Comparison of ENCODE assay signal across 10 cellular contexts in the genomic region with DNA sequence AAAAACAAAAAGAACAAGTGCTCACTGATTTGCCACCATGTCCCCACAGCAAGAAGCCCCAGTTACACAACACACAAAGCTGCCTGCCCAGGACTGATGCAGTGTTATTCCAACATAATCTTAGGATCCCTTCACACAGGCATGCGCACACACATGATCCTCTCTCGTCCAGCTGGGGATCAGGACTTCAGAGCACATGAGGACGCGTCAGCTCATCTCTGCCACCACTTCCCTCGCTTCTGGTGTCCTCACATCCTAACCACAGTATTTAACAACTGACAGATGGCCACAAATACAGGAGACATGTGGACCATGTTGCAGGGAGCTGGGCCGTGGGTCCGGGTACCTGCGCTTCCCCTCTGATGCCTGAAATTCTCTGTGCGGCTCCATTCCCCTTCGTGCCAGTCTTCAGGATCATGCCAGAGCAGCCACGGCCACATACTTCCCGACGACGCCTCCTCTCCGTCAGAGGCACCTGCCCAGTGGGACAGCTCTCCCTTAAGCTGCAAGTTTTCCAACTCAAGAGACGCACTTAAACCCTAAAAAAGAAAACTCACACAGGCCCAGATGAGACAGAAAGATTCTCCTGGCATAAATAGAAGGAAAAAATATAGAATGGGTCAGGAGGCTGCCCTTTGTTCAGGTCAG.
DNase-seq lines count a peak whose midpoint lies in the region; ATAC-seq, FAIRE-seq and TF ChIP-seq lines count a peak whose summit lies in the region.
"Had no signal": no experiment of that assay in that cellular context is flagged by ENCODE, and none has a peak within 500 bp of the region (broad histone marks: within the 10 kb centered on the region; RNA-seq: fewer than 3 reads in every experiment).

No MANE protein-coding gene starts in this region.

- whole genome bisulfite sequencing in A549 (ENCODE audit: missing lambda C conversion rate), result 89% methylated on average over 15 of the region's 16 CpGs
- 46% methylated on average over 14 of the region's 16 CpGs for WGBS in mammary epithelial cell (ENCODE audit: low coverage, missing lambda C conversion rate)

- no peak for TF ChIP-seq CTCF in A549 (IDR thresholded peaks at IDR 0.05)
- TF ChIP-seq CTCF in Loucy (conservative IDR thresholded peaks at IDR 0.05; ENCODE audit: low read length), result no peak
- no peak for TF ChIP-seq CTCF in mammary epithelial cell (conservative IDR thresholded peaks at IDR 0.05 in 1 of 2, IDR thresholded peaks at IDR 0.05 in 1 of 2; ENCODE audit: extremely low read depth in 1 of 2, insufficient read depth in 1 of 2, low read depth in 1 of 2, low read length in 2 of 2)

- FAIRE-seq in A549 (lab: Jason Lieb, UNC), result no peak

- peaks cover 67% of the 10 kb centered on the region for H3K4me1 ChIP-seq in A549
- H3K4me1 ChIP-seq in Loucy (ENCODE audit: insufficient read depth, low read length, poor library complexity, severe bottlenecking), result peaks cover 35% of the 10 kb centered on the region
- peaks cover 39% of the 10 kb centered on the region for H3K4me1 ChIP-seq in mammary epithelial cell (ENCODE audit: insufficient read depth, low read length)

- H3K9me2 ChIP-seq in Loucy (replicated peaks; ENCODE audit: low read depth, low read length), result no peaks in the 10 kb centered on the region

- H3K27ac Mint-ChIP-seq in natural killer cell treated with Interleukin-12 subunit alpha and Interleukin-12 subunit beta and Interleukin-15 and Interleukin-18, amount 100 ng/mL, for 72 hours, result peak overlapping the region in 1 of 2 donors; percentile 40

- intact Hi-C loops in mammary epithelial cell (cut with micrococcal nuclease), result no loop called here

- POLR2A ChIA-PET in A549 (lab: Yijun Ruan, JAX), result interaction anchor here (1.2 kb wide), 1 partner anchor 298 kb away, joined by 4 read pairs; the partner anchor contains the start of gene CYB5R3

- peaks cover 4% of the 10 kb centered on the region for H3K36me3 Mint-ChIP-seq in natural killer cell treated with Interleukin-12 subunit alpha and Interleukin-12 subunit beta and Interleukin-15 and Interleukin-18, amount 100 ng/mL, for 72 hours

- TF ChIP-seq RAD21 in A549 (conservative IDR thresholded peaks at IDR 0.05 in 1 of 2, IDR thresholded peaks at IDR 0.05 in 1 of 2), result no peak

- H4K20me1 ChIP-seq in Loucy (ENCODE audit: insufficient read depth, low read length, poor library complexity, severe bottlenecking) (peaks cover 32% of the 10 kb centered on the region), mammary epithelial cell (ENCODE audit: insufficient read depth, low read length) (no peaks in the 10 kb centered on the region)

- no peaks in the 10 kb centered on the region for H3F3A ChIP-seq in Loucy (ENCODE audit: low read depth)

- no TSS peak for BruUV-seq in mammary epithelial cell (replicated peaks; lab: Mats Ljungman, UMichigan)

- peaks cover 30 to 33% of the 10 kb centered on the region in 2 donors for H3K4me1 Mint-ChIP-seq in natural killer cell treated with Interleukin-12 subunit alpha and Interleukin-12 subunit beta and Interleukin-15 and Interleukin-18, amount 100 ng/mL, for 72 hours (ENCODE audit: low read depth in 2 of 2)

- H3K36me3 ChIP-seq in Loucy (ENCODE audit: insufficient read depth, low read length), result peaks cover 6% of the 10 kb centered on the region; the same call in 1 of the 2 replicates
- H3K36me3 ChIP-seq in mammary epithelial cell (ENCODE audit: insufficient read depth, low read length), result no peaks in the 10 kb centered on the region

- H3K27ac ChIP-seq in A549 (peak overlapping the region; percentile 50 to 64; a peak in 5 of 6 replicates), mammary epithelial cell (ENCODE audit: insufficient read depth, low read depth, low read length) (peak overlapping the region; percentile 61)

- H3K79me2 ChIP-seq in Loucy (ENCODE audit: insufficient read depth, low read length) (peaks cover 80% of the 10 kb centered on the region), mammary epithelial cell (ENCODE audit: insufficient read depth, low read length) (peaks cover 82% of the 10 kb centered on the region)

- H3K27me3 ChIP-seq in Loucy (ENCODE audit: insufficient read depth, low read length, poor library complexity, severe bottlenecking), result no peaks in the 10 kb centered on the region
- H3K27me3 ChIP-seq in mammary epithelial cell (ENCODE audit: insufficient read depth, low read length), result no peaks in the 10 kb centered on the region

- ATAC-seq in A549 (no peak), HG02981 (IDR thresholded peaks at IDR 0.05; ENCODE audit: unreplicated experiment) (no peak), GM19351 (IDR thresholded peaks at IDR 0.05; ENCODE audit: unreplicated experiment) (no peak), GM19397 (IDR thresholded peaks at IDR 0.05; ENCODE audit: unreplicated experiment) (no peak)
- ATAC-seq in natural killer cell treated with Interleukin-12 subunit alpha and Interleukin-12 subunit beta and Interleukin-15 and Interleukin-18, amount 100 ng/mL, for 72 hours, result no peak

- H3K4me3 ChIP-seq in A549, result no peak overlapping the region
- H3K4me3 ChIP-seq in Loucy (ENCODE audit: low read length, poor library complexity, severe bottlenecking), result peak overlapping the region; percentile 51
- no peak overlapping the region for H3K4me3 ChIP-seq in mammary epithelial cell (replicated peaks in 1 of 3; ENCODE audit: insufficient read depth in 1 of 3, low read depth in 2 of 3, low read length in 3 of 3)

- H3K9ac ChIP-seq in Loucy (ENCODE audit: low read depth, low read length, poor library complexity, severe bottlenecking) (peak overlapping the region; percentile 60), mammary epithelial cell (ENCODE audit: insufficient read depth, low read length) (no peak overlapping the region)

- H2AFZ ChIP-seq in Loucy (ENCODE audit: low read length) (no peak overlapping the region), mammary epithelial cell (ENCODE audit: low read depth, low read length) (no peak overlapping the region)

- H3K4me2 ChIP-seq in A549, result peak overlapping the region; percentile 64
- peak overlapping the region; percentile 77 for H3K4me2 ChIP-seq in Loucy (ENCODE audit: low read depth, low read length, poor library complexity, severe bottlenecking)
- peak overlapping the region; percentile 29 for H3K4me2 ChIP-seq in mammary epithelial cell (ENCODE audit: insufficient read depth, low read depth, low read length)

- H3K4me3 Mint-ChIP-seq in natural killer cell treated with Interleukin-12 subunit alpha and Interleukin-12 subunit beta and Interleukin-15 and Interleukin-18, amount 100 ng/mL, for 72 hours, result peak overlapping the region; percentile 3
- H3K4me3 Mint-ChIP-seq: activated naive CD8-positive, alpha-beta T cell had no signal

- DNase-seq in A549 (ENCODE audit: low read depth in 1 of 2, low spot score in 1 of 2) (no peak), mammary epithelial cell (no peak), middle frontal gyrus (ENCODE audit: extremely low spot score, low spot score) (no peak)
- DNase-seq in natural killer cell treated with Interleukin-12 subunit alpha and Interleukin-12 subunit beta and Interleukin-15 and Interleukin-18, amount 100 ng/mL, for 72 hours (ENCODE audit: low spot score), result no peak
- DNase-seq: activated CD4-positive, alpha-beta T cell treated with anti-CD3 and anti-CD28 coated beads, Interleukin-2, amount 50 U/mL, for 1 hour had no signal

- CTCF ChIA-PET in A549 (lab: Yijun Ruan, JAX), result interaction anchor here (0.8 to 2.0 kb wide), 6 partner anchors 13 to 326 kb away, joined by 3 to 6 read pairs (median 3); no protein-coding TSS in a partner anchor
- CTCF ChIA-PET in mammary epithelial cell (lab: Charles Lee; ENCODE audit: low non-redundant PET), result no interaction called here

- no peaks in the 10 kb centered on the region for H3K9me3 ChIP-seq in A549
- H3K9me3 ChIP-seq in Loucy (ENCODE audit: insufficient read depth, low read depth, low read length), result no peaks in the 10 kb centered on the region
- H3K9me3 ChIP-seq in mammary epithelial cell (replicated peaks; ENCODE audit: insufficient read depth, low read length), result no peaks in the 10 kb centered on the region

- dilution Hi-C loops in mammary epithelial cell (cut with HindIII; ENCODE audit: low sequenced_read_pairs), result no loop called here

- TF ChIP-seq POLR2A in A549 (IDR thresholded peaks at IDR 0.05; ENCODE audit: low read length), result no peak

- H3K9me3 Mint-ChIP-seq in natural killer cell treated with Interleukin-12 subunit alpha and Interleukin-12 subunit beta and Interleukin-15 and Interleukin-18, amount 100 ng/mL, for 72 hours, result no peaks in the 10 kb centered on the region

- no peak for TF ChIP-seq EP300 in A549 (IDR thresholded peaks at IDR 0.05)

- in situ Hi-C loops in mammary epithelial cell (cut with MboI; ENCODE audit: low sequenced_read_pairs in 2 of 2), result no loop called here

- no peaks in the 10 kb centered on the region for H3K27me3 Mint-ChIP-seq in natural killer cell treated with Interleukin-12 subunit alpha and Interleukin-12 subunit beta and Interleukin-15 and Interleukin-18, amount 100 ng/mL, for 72 hours
- H3K27me3 Mint-ChIP-seq: activated naive CD8-positive, alpha-beta T cell had no signal

TF ChIP-seq in A549, 52 proteins besides CTCF, POLR2A, EP300 and RAD21:
- TF ChIP-seq ESRRA (IDR thresholded peaks at IDR 0.05; ENCODE audit: borderline replicate concordance, low read length) (no peak), PHF8 (IDR thresholded peaks at IDR 0.05; ENCODE audit: borderline replicate concordance, low read depth) (no peak), KDM1A (IDR thresholded peaks at IDR 0.05; ENCODE audit: low read depth) (no peak), CHD4 (IDR thresholded peaks at IDR 0.05; ENCODE audit: borderline replicate concordance) (no peak)
